Comparison of ENCODE assay signal across 29 cellular contexts in genomic region chr22:44979154-44979553, GRCh38. TPM values are rescaled to one million over a fixed set of nuclear protein-coding genes. Genes with fewer than 3 reads are reported as not detected.
"Had no signal": no experiment of that assay in that cellular context is flagged by ENCODE, and none has a peak within 500 bp of the region (broad histone marks: within the 10 kb centered on the region; RNA-seq: fewer than 3 reads in every experiment).

No MANE protein-coding gene starts in this region.

- H3K4me1 ChIP-seq: heart right ventricle, left ventricle myocardium inferior, right lobe of liver, stomach, testis, thyroid gland, transverse colon, upper lobe of left lung, uterus had no signal

- H3K27ac Mint-ChIP-seq: naive thymus-derived CD8-positive, alpha-beta T cell; nephron; stimulated activated memory B cell treated with anti-CD40 and anti-IgM and Interleukin-4, amounts not matched to agents 10 μg/mL and 1 μg/mL and 100 μg/mL, for 72 hours had no signal

- H3K4me2 ChIP-seq: hepatocyte, smooth muscle cell had no signal

- H3K4me3 Mint-ChIP-seq: naive thymus-derived CD8-positive, alpha-beta T cell; nephron; neural crest cell; stimulated activated memory B cell treated with anti-CD40 and anti-IgM and Interleukin-4, amounts not matched to agents 10 μg/mL and 1 μg/mL and 100 μg/mL, for 72 hours had no signal

- H3K9me3 ChIP-seq: heart right ventricle, left ventricle myocardium inferior, neutrophil, ovary, right atrium auricular region, right lobe of liver, stomach, testis, thyroid gland, transverse colon, upper lobe of left lung, uterus had no signal

- H3K27me3 ChIP-seq: hepatocyte, ovary, right atrium auricular region, right lobe of liver, testis, thyroid gland, upper lobe of left lung, uterus had no signal

- H2AFZ ChIP-seq: hepatocyte had no signal

- ATAC-seq: heart right ventricle; naive thymus-derived CD8-positive, alpha-beta T cell; right lobe of liver; stimulated activated memory B cell treated with anti-CD40 and anti-IgM and Interleukin-4, amounts not matched to agents 10 μg/mL and 1 μg/mL and 100 μg/mL, for 72 hours; stimulated activated naive CD8-positive, alpha-beta T cell treated with anti-CD3 and anti-CD28 coated beads, Interleukin-15, Interleukin-2, amounts not matched to agents 100 U/mL and 50 U/mL, for 24 hours had no signal

- H3K4me1 Mint-ChIP-seq: nephron; stimulated activated memory B cell treated with anti-CD40 and anti-IgM and Interleukin-4, amounts not matched to agents 10 μg/mL and 1 μg/mL and 100 μg/mL, for 72 hours had no signal

- H3K36me3 Mint-ChIP-seq: naive thymus-derived CD8-positive, alpha-beta T cell; stimulated activated memory B cell treated with anti-CD40 and anti-IgM and Interleukin-4, amounts not matched to agents 10 μg/mL and 1 μg/mL and 100 μg/mL, for 72 hours had no signal

- H3K79me2 ChIP-seq: hepatocyte had no signal

- DNase-seq: heart right ventricle; islet precursor cell; left ventricle myocardium inferior; naive thymus-derived CD8-positive, alpha-beta T cell; occipital lobe; ovary; right lobe of liver; stimulated activated CD4-positive, alpha-beta T cell treated with anti-CD3 and anti-CD28 coated beads, Interleukin-1b, Interleukin-23, amount 100 ng/mL, for 48 hours; stimulated activated CD4-positive, alpha-beta T cell treated with anti-CD3 and anti-CD28 coated beads, Interleukin-2, amount 100 ng/mL, for 48 hours; stimulated activated CD4-positive, alpha-beta T cell treated with anti-CD3 and anti-CD28 coated beads, Interleukin-4, amount 100 ng/mL, for 4 hours; stimulated activated CD8-positive, alpha-beta memory T cell treated with anti-CD3 and anti-CD28 coated beads, Interleukin-4, amount 100 ng/mL, for 48 hours; stimulated activated naive CD8-positive, alpha-beta T cell treated with anti-CD3 and anti-CD28 coated beads, Interleukin-15, Interleukin-2, amounts not matched to agents 100 U/mL and 50 U/mL, for 24 hours; stomach; testis; thyroid gland; transverse colon; upper lobe of left lung; uterus had no signal

- H3K4me3 ChIP-seq: heart right ventricle, hepatocyte, left ventricle myocardium inferior, lung, ovary, right atrium auricular region, right lobe of liver, smooth muscle cell, stomach, testis, thyroid gland, transverse colon, upper lobe of left lung, uterus had no signal

- H3K9me3 Mint-ChIP-seq: naive thymus-derived CD8-positive, alpha-beta T cell; nephron had no signal

- H3K27ac ChIP-seq: heart right ventricle, hepatocyte, left ventricle myocardium inferior, neutrophil, ovary, right atrium auricular region, right lobe of liver, stomach, testis, thyroid gland, transverse colon, upper lobe of left lung, uterus had no signal

- H3K36me3 ChIP-seq: heart right ventricle, left ventricle myocardium inferior, neutrophil, ovary, right atrium auricular region, right lobe of liver, stomach, thyroid gland, transverse colon, upper lobe of left lung, uterus had no signal

- H3K27me3 Mint-ChIP-seq: progenitor cell of endocrine pancreas had no signal

RNA-seq across cellular contexts. Expression of gene PHF21B, which starts 30.7 kb away (rescaled TPM):
- total RNA-seq: naive thymus-derived CD8-positive, alpha-beta T cell; pulmonary artery endothelial cell; renal cortical epithelial cell; right lobe of liver; transverse colon had no signal
- polyA plus RNA-seq: naive thymus-derived CD8-positive, alpha-beta T cell had no signal
